Comparison of ENCODE assay signal across 34 cellular contexts in the genomic region with DNA sequence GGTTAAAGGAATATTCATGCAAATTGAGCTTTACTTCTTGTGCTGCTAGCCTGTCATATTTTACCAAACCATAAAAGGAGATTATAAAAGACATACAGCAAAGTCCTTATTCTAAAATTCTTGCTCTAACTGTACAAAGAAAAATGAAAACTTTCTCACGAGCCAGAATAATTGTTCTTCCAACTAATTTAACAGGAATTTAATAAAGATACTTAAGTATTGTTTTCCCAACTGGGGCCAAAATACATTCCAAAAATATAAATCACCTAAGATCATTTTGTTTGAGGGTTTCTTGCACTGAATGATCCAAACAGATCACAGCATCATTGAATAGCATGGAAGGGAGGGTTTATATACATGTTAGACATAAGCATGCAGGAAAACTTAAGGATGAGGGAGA.
A peak's percentile ranks its signal among the peaks of the same experiment; 100 is the strongest.
DNase-seq lines count a peak whose midpoint lies in the region; ATAC-seq and TF ChIP-seq lines count a peak whose summit lies in the region.
"Had no signal": no experiment of that assay in that cellular context is flagged by ENCODE, and none has a peak within 500 bp of the region (broad histone marks: within the 10 kb centered on the region; RNA-seq: fewer than 3 reads in every experiment).

No MANE protein-coding gene starts in this region.

- H2BK5ac ChIP-seq in IMR-90 (ENCODE audit: low read depth, low read length, poor library complexity, severe bottlenecking): peak overlapping the region; percentile 79

- H2AK9ac ChIP-seq in IMR-90 (replicated peaks; ENCODE audit: low read depth, low read length, poor library complexity): no peak overlapping the region

- H3K36me3 Mint-ChIP-seq in mesothelial cell of epicardium: no peaks in the 10 kb centered on the region
- H3K36me3 Mint-ChIP-seq: activated naive CD8-positive, alpha-beta T cell treated with anti-CD3 and anti-CD28 coated beads, Interleukin-2, amount 10 ng/mL, durations not matched to agents 7 days and 5 days; immature natural killer cell had no signal

- H4K5ac ChIP-seq in IMR-90 (ENCODE audit: low read depth, low read length): peak overlapping the region; percentile 87; the same call in 1 of the 2 replicates

- H3K27me3 Mint-ChIP-seq in mesothelial cell of epicardium (ENCODE audit: low read depth): no peaks in the 10 kb centered on the region
- H3K27me3 Mint-ChIP-seq: activated naive CD8-positive, alpha-beta T cell treated with anti-CD3 and anti-CD28 coated beads, Interleukin-2, amount 10 ng/mL, durations not matched to agents 7 days and 5 days had no signal

- no TSS peak for BruUV-seq in IMR-90 (replicated peaks; lab: Mats Ljungman, UMichigan)

- TF ChIP-seq POLR2A in IMR-90 (IDR thresholded peaks at IDR 0.05; ENCODE audit: low read depth, low read length): no peak

- peak overlapping the region; percentile 49; the same call in 1 of the 2 replicates for H3K56ac ChIP-seq in IMR-90 (ENCODE audit: extremely low read depth, insufficient read depth, low read length)

- H2BK20ac ChIP-seq in IMR-90 (ENCODE audit: low read depth, low read length): peak overlapping the region; percentile 41; the same call in 1 of the 2 replicates

- H3K4me1 Mint-ChIP-seq in mesothelial cell of epicardium: peaks cover 43% of the 10 kb centered on the region
- H3K4me1 Mint-ChIP-seq: activated naive CD8-positive, alpha-beta T cell treated with anti-CD3 and anti-CD28 coated beads, Interleukin-2, amount 10 ng/mL, durations not matched to agents 7 days and 5 days; immature natural killer cell had no signal

- H3K9ac ChIP-seq in IMR-90 (ENCODE audit: low read depth, low read length): no peak overlapping the region

- H3K4me3 ChIP-seq in IMR-90 (ENCODE audit: insufficient read depth, low read depth, low read length): no peak overlapping the region
- no peak overlapping the region for H3K4me3 ChIP-seq in choroid plexus epithelial cell (ENCODE audit: low read depth, low read length)
- H3K4me3 ChIP-seq: GM12878, K562, MG63 had no signal

- H3K4me1 ChIP-seq in IMR-90 (ENCODE audit: control insufficient read depth, insufficient read depth, low read length): peaks cover 14% of the 10 kb centered on the region

- no peak overlapping the region for H3K4me3 Mint-ChIP-seq in mesothelial cell of epicardium
- H3K4me3 Mint-ChIP-seq: activated naive CD8-positive, alpha-beta T cell treated with anti-CD3 and anti-CD28 coated beads, Interleukin-2, amount 10 ng/mL, durations not matched to agents 7 days and 5 days; immature natural killer cell had no signal

- in situ Hi-C loops in IMR-90 (cut with MboI; ENCODE audit: low sequenced_read_pairs): loop anchor here (10.0 kb wide), 1 partner anchor 125 kb away; the partner anchor contains the start of gene PCDH18

- H4K20me1 ChIP-seq in IMR-90 (ENCODE audit: insufficient read depth, low read length): no peaks in the 10 kb centered on the region

- H3K79me1 ChIP-seq in IMR-90 (ENCODE audit: low read depth in 1 of 2, low read length in 2 of 2): peaks cover 0 to 15% of the 10 kb centered on the region in 2 experiments; a peak in 2 of 4 replicates

- 0 out of 2 replicates have a peak overlapping the region, but pooled peaks have one; percentile 22 for H3K14ac ChIP-seq in IMR-90 (replicated peaks; ENCODE audit: low read depth, low read length)

- POLR2A ChIA-PET in IMR-90 (lab: Charles Lee; ENCODE audit: unreplicated experiment): no interaction called here

- intact Hi-C loops in IMR-90 (cut with micrococcal nuclease): loop anchor here (10.0 kb wide), 1 partner anchor 535 kb away; no protein-coding TSS in a partner anchor

- no peaks in the 10 kb centered on the region for H3K36me3 ChIP-seq in IMR-90 (ENCODE audit: control insufficient read depth, insufficient read depth, low read length)
- H3K36me3 ChIP-seq: MG63, WERI-Rb-1 had no signal

- no peaks in the 10 kb centered on the region for H3K9me3 ChIP-seq in IMR-90 (ENCODE audit: control insufficient read depth, insufficient read depth, low read length)
- H3K9me3 ChIP-seq: Caco-2, MG63 had no signal

- no peaks in the 10 kb centered on the region for H3K27me3 ChIP-seq in IMR-90 (ENCODE audit: control insufficient read depth, insufficient read depth, low read length)
- H3K27me3 ChIP-seq: MG63 had no signal

- peak overlapping the region; percentile 18; the same call in 1 of the 2 replicates for H3K4ac ChIP-seq in IMR-90 (ENCODE audit: low read depth, low read length)

- H4K91ac ChIP-seq in IMR-90 (ENCODE audit: insufficient read depth, low read depth, low read length): peak overlapping the region; percentile 32; the same call in 1 of the 2 replicates

- dilution Hi-C loops in IMR-90 (cut with HindIII; ENCODE audit: low sequenced_read_pairs, unreplicated experiment): no loop called here

- peak overlapping the region; percentile 20 to 22; a peak in 2 of 4 replicates for H4K8ac ChIP-seq in IMR-90 (ENCODE audit: low read depth in 2 of 2, low read length in 2 of 2)

- H2BK15ac ChIP-seq in IMR-90 (ENCODE audit: low read depth, low read length): 0 out of 3 replicates have a peak overlapping the region, but pooled peaks have one; percentile 52

- H2BK120ac ChIP-seq in IMR-90 (ENCODE audit: low read depth, low read length): peak overlapping the region; percentile 78

- H3K9me3 Mint-ChIP-seq in mesothelial cell of epicardium: peaks cover 5% of the 10 kb centered on the region

- DNase-seq in AG08396 (ENCODE audit: low spot score) (peak; percentile 7), IMR-90 (peak; percentile 55), choroid plexus epithelial cell (ENCODE audit: low read depth) (peak; percentile 48), mesothelial cell of epicardium (ENCODE audit: low spot score in 2 of 2, unreplicated experiment in 2 of 2) (no peak), COR-L47 (lab: John Stamatoyannopoulos, UW) (no peak), NCI-H446 treated with DMSO at 0.1 percent for 48 hours (lab: John Stamatoyannopoulos, UW) (no peak)
- no peak for DNase-seq in stimulated activated naive CD4-positive, alpha-beta T cell treated with Interleukin-2 at 50 U/mL for 16 hours (lab: John Stamatoyannopoulos, UW)
- DNase-seq: activated CD4-positive, alpha-beta T cell treated with anti-CD3 and anti-CD28 coated beads for 48 hours; activated gamma-delta T cell; activated naive CD8-positive, alpha-beta T cell treated with anti-CD3 and anti-CD28 coated beads, Interleukin-2, amount 10 ng/mL, durations not matched to agents 7 days and 5 days; activated T-cell treated with anti-CD3 and anti-CD28 coated beads, Interleukin-2, amount 50 U/mL, for 1 hour; C1 segment of cervical spinal cord; Caco-2; DMS79; GOT3; hippocampal formation; immature natural killer cell; MG63; NCI-H1105 treated with DMSO at 0.1 percent for 48 hours; NCI-H1930; NCI-H526; occipital lobe; SHP77 treated with DMSO at 0.1 percent for 48 hours; small intestine; stimulated activated CD4-positive, alpha-beta T cell treated with anti-CD3 and anti-CD28 coated beads, Interleukin-1b, Interleukin-23, amount 100 ng/mL, for 48 hours; SW 1271; T1000; trophoblast cell; WERI-Rb-1 had no signal

- H3K18ac ChIP-seq in IMR-90 (ENCODE audit: low read depth, low read length): peak overlapping the region; percentile 93

- peaks cover 11% of the 10 kb centered on the region for H3K9me1 ChIP-seq in IMR-90 (ENCODE audit: insufficient read depth, low read length)

- WGBS in IMR-90 (ENCODE audit: extremely low coverage in 2 of 2, insufficient read length in 1 of 2), 2 experiments: no CpG with 5 or more reads among the region's 1 CpG

- peak overlapping the region; percentile 13 for H3K27ac Mint-ChIP-seq in mesothelial cell of epicardium
- H3K27ac Mint-ChIP-seq: activated naive CD8-positive, alpha-beta T cell treated with anti-CD3 and anti-CD28 coated beads, Interleukin-2, amount 10 ng/mL, durations not matched to agents 7 days and 5 days; immature natural killer cell had no signal

- no peak for TF ChIP-seq RAD21 in IMR-90 (IDR thresholded peaks at IDR 0.05; ENCODE audit: low read length)

- H3K23ac ChIP-seq in IMR-90 (ENCODE audit: low read depth, low read length): peak overlapping the region; percentile 6; the same call in 1 of the 2 replicates

- ATAC-seq in IMR-90 (ENCODE audit: low read depth): peak; percentile 28; the same call in 1 of the 2 replicates
- no peak for ATAC-seq in HG02981 (IDR thresholded peaks at IDR 0.05; ENCODE audit: unreplicated experiment)
- ATAC-seq: GM12878, K562, left lobe of liver, Panc1 had no signal

- H3K4me2 ChIP-seq in IMR-90 (ENCODE audit: low read depth, low read length): peak overlapping the region; percentile 1; the same call in 1 of the 2 replicates

- H3K27ac ChIP-seq in IMR-90 (ENCODE audit: insufficient read depth, low read length): peak overlapping the region; percentile 67; the same call in 1 of the 2 replicates
- H3K27ac ChIP-seq: WERI-Rb-1 had no signal

- no peak overlapping the region for H2AK5ac ChIP-seq in IMR-90 (ENCODE audit: low read depth, low read length)

- no peak overlapping the region for H2AFZ ChIP-seq in IMR-90 (replicated peaks; ENCODE audit: low read length, poor library complexity)

- CTCF ChIA-PET in IMR-90 (lab: Yijun Ruan, JAX): interaction anchor here (0.6 kb wide), 2 partner anchors 23 to 457 kb away, joined by 3 to 5 read pairs; no protein-coding TSS in a partner anchor

- TF ChIP-seq CTCF in IMR-90 (conservative IDR thresholded peaks at IDR 0.05; ENCODE audit: low read depth, low read length) (no peak), choroid plexus epithelial cell (conservative IDR thresholded peaks at IDR 0.05; ENCODE audit: low read depth, low read length) (no peak), mesothelial cell of epicardium (IDR thresholded peaks at IDR 0.05; ENCODE audit: unreplicated experiment) (no peak)

TF ChIP-seq in IMR-90, 13 proteins besides CTCF, POLR2A, EP300 and RAD21:
- TF ChIP-seq MAFK (IDR thresholded peaks at IDR 0.05; ENCODE audit: low read depth, low read length) (no peak), BHLHE40 (IDR thresholded peaks at IDR 0.05; ENCODE audit: low read depth, low read length) (no peak), SMC3 (IDR thresholded peaks at IDR 0.05; ENCODE audit: low read depth, low read length) (no peak), RCOR1 (IDR thresholded peaks at IDR 0.05; ENCODE audit: insufficient replicate concordance, low read length) (no peak), MAZ (IDR thresholded peaks at IDR 0.05; ENCODE audit: borderline replicate concordance, low read depth, low read length) (no peak), RFX5 (IDR thresholded peaks at IDR 0.05; ENCODE audit: low read depth, low read length) (no peak), CHD1 (IDR thresholded peaks at IDR 0.05; ENCODE audit: low read depth, low read length) (no peak), MXI1 (IDR thresholded peaks at IDR 0.05; ENCODE audit: borderline replicate concordance, low read depth, low read length) (no peak)

Comparison
In these comparisons a context has a peak if more than half of its experiments do, and no peak if none do; other contexts are left out.
1. DNase-seq: peak in AG08396 (single experiment), IMR-90 (single experiment) and choroid plexus epithelial cell (single experiment); none in mesothelial cell of epicardium (0 of 2), COR-L47 (single experiment), NCI-H446 treated with DMSO at 0.1 percent for 48 hours (single experiment) and stimulated activated naive CD4-positive, alpha-beta T cell treated with Interleukin-2 at 50 U/mL for 16 hours (single experiment).